ENCODE assay signal across 16 cellular contexts in genomic region chr6:44086931-44087574, GRCh38. TPM values are rescaled to one million over a fixed set of nuclear protein-coding genes. Genes with fewer than 3 reads are reported as not detected.
DNase-seq lines count a peak whose midpoint lies in the region; ATAC-seq, FAIRE-seq and TF ChIP-seq lines count a peak whose summit lies in the region.
"Had no signal": no experiment of that assay in that cellular context is flagged by ENCODE, and none has a peak within 500 bp of the region (broad histone marks: within the 10 kb centered on the region; RNA-seq: fewer than 3 reads in every experiment).

No MANE protein-coding gene starts in this region.

- H3K36me3 ChIP-seq in right atrium auricular region (no peaks in the 10 kb centered on the region), astrocyte (ENCODE audit: insufficient read depth, low read length) (no peaks in the 10 kb centered on the region), upper lobe of right lung (no peaks in the 10 kb centered on the region)
- H3K36me3 ChIP-seq: uterus had no signal

- H3K27me3 Mint-ChIP-seq in astrocyte (ENCODE audit: low read depth, unreplicated experiment), result peaks cover 7% of the 10 kb centered on the region
- H3K27me3 Mint-ChIP-seq: naive B cell had no signal

- no peaks in the 10 kb centered on the region for H3K9me3 Mint-ChIP-seq in astrocyte (ENCODE audit: unreplicated experiment)
- H3K9me3 Mint-ChIP-seq: endodermal cell, naive B cell, WTC11 had no signal

- DNase-seq in Right ventricle myocardium inferior (ENCODE audit: missing footprints), result no peak
- no peak for DNase-seq in right atrium auricular region (ENCODE audit: low spot score)
- DNase-seq in astrocyte (ENCODE audit: low read depth), result no peak
- peak; percentile 30 for DNase-seq in kidney glomerular epithelial cell (lab: John Stamatoyannopoulos, UW)
- DNase-seq in upper lobe of right lung, result peak; percentile 82
- no peak for DNase-seq in HuH-7 (ENCODE audit: low spot score)
- no peak for DNase-seq in activated gamma-delta T cell (lab: John Stamatoyannopoulos, UW)
- DNase-seq: activated T-cell treated with anti-CD3 and anti-CD28 coated beads, Interleukin-2, amount 50 U/mL, for 1 hour; AML-193; endodermal cell; naive B cell; NCI-H187; stimulated activated CD4-positive, alpha-beta T cell treated with anti-CD3 and anti-CD28 coated beads, Interleukin-12 subunit alpha, Interleukin-12 subunit beta, amount 100 ng/mL, for 4 hours; uterus had no signal

- no peak for TF ChIP-seq CTCF in right atrium auricular region (IDR thresholded peaks at IDR 0.05)
- no peak for TF ChIP-seq CTCF in astrocyte (IDR thresholded peaks at IDR 0.05; ENCODE audit: insufficient read depth, low read depth, low read length)
- no peak for TF ChIP-seq CTCF in upper lobe of right lung (IDR thresholded peaks at IDR 0.05)

- H3K4me1 ChIP-seq in right atrium auricular region, result peaks cover 0 to 17% of the 10 kb centered on the region in 2 donors
- H3K4me1 ChIP-seq in astrocyte (ENCODE audit: insufficient read depth, low read length), result no peaks in the 10 kb centered on the region
- H3K4me1 ChIP-seq in upper lobe of right lung, result no peaks in the 10 kb centered on the region
- H3K4me1 ChIP-seq: uterus had no signal

- H3K4me3 Mint-ChIP-seq in astrocyte (ENCODE audit: unreplicated experiment), result no peak overlapping the region
- H3K4me3 Mint-ChIP-seq: endodermal cell, naive B cell, WTC11 had no signal

- H3K9ac ChIP-seq in astrocyte (ENCODE audit: low read length), result peak overlapping the region; percentile 18

- H3K27ac ChIP-seq in right atrium auricular region (peak overlapping the region in 1 of 2 donors; percentile 24), astrocyte (ENCODE audit: low read depth, low read length) (no peak overlapping the region), upper lobe of right lung (no peak overlapping the region)
- H3K27ac ChIP-seq: uterus had no signal

- H2AFZ ChIP-seq in astrocyte (ENCODE audit: low read depth, low read length), result no peak overlapping the region

- peak; percentile 41 for ATAC-seq in Right ventricle myocardium inferior
- peak; percentile 73 for ATAC-seq in upper lobe of right lung
- ATAC-seq in GM21423 (IDR thresholded peaks at IDR 0.05; ENCODE audit: unreplicated experiment), result no peak
- ATAC-seq: WTC11 had no signal

- H3K4me3 ChIP-seq in right atrium auricular region, result no peak overlapping the region
- H3K4me3 ChIP-seq in astrocyte (ENCODE audit: insufficient read depth, low read depth, low read length), result no peak overlapping the region
- H3K4me3 ChIP-seq in upper lobe of right lung, result no peak overlapping the region
- H3K4me3 ChIP-seq: uterus had no signal

- H3K36me3 Mint-ChIP-seq in astrocyte (ENCODE audit: low read depth, unreplicated experiment), result no peaks in the 10 kb centered on the region
- H3K36me3 Mint-ChIP-seq: naive B cell, WTC11 had no signal

- H3K4me1 Mint-ChIP-seq in astrocyte (ENCODE audit: low read depth, unreplicated experiment), result peaks cover 5% of the 10 kb centered on the region
- H3K4me1 Mint-ChIP-seq: endodermal cell, naive B cell had no signal

- no peak overlapping the region for H3K4me2 ChIP-seq in astrocyte (ENCODE audit: low read length)

- no peaks in the 10 kb centered on the region for H3K9me3 ChIP-seq in right atrium auricular region
- no peaks in the 10 kb centered on the region for H3K9me3 ChIP-seq in astrocyte (ENCODE audit: insufficient read depth, low read depth, low read length)
- no peaks in the 10 kb centered on the region for H3K9me3 ChIP-seq in upper lobe of right lung
- H3K9me3 ChIP-seq: uterus had no signal

- no peak overlapping the region for H3K27ac Mint-ChIP-seq in astrocyte (ENCODE audit: unreplicated experiment)
- H3K27ac Mint-ChIP-seq: endodermal cell, WTC11 had no signal

- no peaks in the 10 kb centered on the region for H3K79me2 ChIP-seq in astrocyte (ENCODE audit: insufficient read depth, low read length)

- no peak for FAIRE-seq in astrocyte (lab: Jason Lieb, UNC)

- H3K27me3 ChIP-seq in right atrium auricular region (no peaks in the 10 kb centered on the region), astrocyte (ENCODE audit: insufficient read depth, low read length) (no peaks in the 10 kb centered on the region), upper lobe of right lung (no peaks in the 10 kb centered on the region)
- H3K27me3 ChIP-seq: uterus had no signal

- peaks cover 5% of the 10 kb centered on the region for H4K20me1 ChIP-seq in astrocyte (ENCODE audit: insufficient read depth, low read length)

- intact Hi-C loops in Right ventricle myocardium inferior (cut with DNase I), result no loop called here
- intact Hi-C loops in upper lobe of right lung (cut with DNase I), result loop anchor here (10.0 kb wide), 1 partner anchor 422 kb away; no protein-coding TSS in a partner anchor

RNA-seq across cellular contexts. Expression of gene MRPL14, which starts 40.2 kb away (rescaled TPM):
- 41.7 TPM for total RNA-seq in Right ventricle myocardium inferior
- total RNA-seq in right atrium auricular region, result 10 to 100 TPM; 44.1 to 45.9 TPM
- 53.4 and 56.1 TPM in 2 replicates for total RNA-seq in astrocyte
- total RNA-seq in upper lobe of right lung, result 94.1 TPM

RNA-seq across cellular contexts. Expression of gene TMEM63B, which starts 40.3 kb away (rescaled TPM):
- 44.5 TPM for total RNA-seq in Right ventricle myocardium inferior
- total RNA-seq in right atrium auricular region, result 10 to 100 TPM; 29.2 to 37.1 TPM
- 86.6 and 95.6 TPM in 2 replicates for total RNA-seq in astrocyte
- 119 TPM for total RNA-seq in upper lobe of right lung

Comparison
In these comparisons a context has a peak if more than half of its experiments do, and no peak if none do; other contexts are left out.
1. DNase-seq: peak in kidney glomerular epithelial cell (single experiment) and upper lobe of right lung (single experiment); none in Right ventricle myocardium inferior (single experiment), right atrium auricular region (single experiment), astrocyte (single experiment), HuH-7 (single experiment) and activated gamma-delta T cell (single experiment).